ENCODE assay signal across 8 cellular contexts in the genomic region with DNA sequence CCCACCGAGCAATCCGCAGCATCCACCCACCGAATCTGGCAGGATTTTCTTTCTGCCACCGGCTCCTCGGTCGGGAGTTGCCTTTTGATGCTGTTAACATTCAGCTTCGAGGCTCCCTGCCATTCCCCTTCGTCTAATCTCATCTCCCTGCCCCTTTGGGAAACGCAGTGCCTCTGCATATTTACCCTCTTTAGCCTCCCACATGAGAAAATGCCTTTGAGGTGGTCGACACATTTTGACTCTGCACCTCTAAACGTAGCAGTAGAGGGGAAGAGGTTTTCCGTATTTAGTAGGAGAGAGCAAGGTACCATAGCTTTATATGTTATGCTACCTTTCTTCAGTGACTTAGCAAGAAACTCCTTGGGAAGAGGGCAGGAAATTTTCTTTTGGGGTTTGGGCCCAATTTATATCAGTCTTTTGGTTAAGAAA. TPM values are rescaled to one million over a fixed set of nuclear protein-coding genes. Genes with fewer than 3 reads are reported as not detected.
A peak's percentile ranks its signal among the peaks of the same experiment; 100 is the strongest.
DNase-seq lines count a peak whose midpoint lies in the region; ATAC-seq lines count a peak whose summit lies in the region.

No MANE protein-coding gene starts in this region.

- H3K4me1 Mint-ChIP-seq in activated CD4-positive, alpha-beta memory T cell treated with anti-CD3 and anti-CD28 coated beads, Interleukin-2, amount 10 ng/mL, durations not matched to agents 7 days and 5 days = peaks cover 39% of the 10 kb centered on the region

- DNase-seq in activated T-cell treated with anti-CD3 and anti-CD28 coated beads for 48 hours (ENCODE audit: low read depth) = peak; percentile 6
- no peak for DNase-seq in activated T-cell treated with anti-CD3 and anti-CD28 coated beads, Interleukin-2, amount 50 U/mL, for 1 hour
- DNase-seq in activated CD4-positive, alpha-beta memory T cell treated with anti-CD3 and anti-CD28 coated beads, Interleukin-2, amount 10 ng/mL, durations not matched to agents 7 days and 5 days = no peak
- DNase-seq in globus pallidus (ENCODE audit: low spot score) = peak; percentile 37
- DNase-seq in NCI-H2196 treated with DMSO at 0.1 percent for 48 hours (lab: John Stamatoyannopoulos, UW; ENCODE audit: unreplicated experiment) = no peak

- POLR2A ChIA-PET in activated CD4-positive, alpha-beta memory T cell treated with anti-CD3 and anti-CD28 coated beads, Interleukin-2, amount 10 ng/mL, durations not matched to agents 7 days and 5 days (lab: Charles Lee) = interaction anchor here (1.0 to 2.8 kb wide), 7 partner anchors 59 to 702 kb away, joined by 3 to 17 read pairs (median 5); partner anchors contain the start of gene METTL16

- peaks cover 24% of the 10 kb centered on the region for H3K36me3 Mint-ChIP-seq in activated CD4-positive, alpha-beta memory T cell treated with anti-CD3 and anti-CD28 coated beads, Interleukin-2, amount 10 ng/mL, durations not matched to agents 7 days and 5 days (ENCODE audit: low read depth)

- H3K4me3 ChIP-seq in skin epidermis = peak overlapping the region; percentile 86 to 99 (median 94)

- H3K27me3 Mint-ChIP-seq in activated CD4-positive, alpha-beta memory T cell treated with anti-CD3 and anti-CD28 coated beads, Interleukin-2, amount 10 ng/mL, durations not matched to agents 7 days and 5 days = no peaks in the 10 kb centered on the region

- no peaks in the 10 kb centered on the region for H3K9me3 Mint-ChIP-seq in activated CD4-positive, alpha-beta memory T cell treated with anti-CD3 and anti-CD28 coated beads, Interleukin-2, amount 10 ng/mL, durations not matched to agents 7 days and 5 days

- peak overlapping the region; percentile 89 for H3K27ac Mint-ChIP-seq in activated CD4-positive, alpha-beta memory T cell treated with anti-CD3 and anti-CD28 coated beads, Interleukin-2, amount 10 ng/mL, durations not matched to agents 7 days and 5 days

- ATAC-seq in HG03045 (IDR thresholded peaks at IDR 0.05; ENCODE audit: unreplicated experiment) (no peak), HG03097 (IDR thresholded peaks at IDR 0.05; ENCODE audit: low FRiP score, unreplicated experiment) (no peak)

- H3K27ac ChIP-seq in skin epidermis = peak overlapping the region in 20 of 21 experiments; percentile 95 to 100 (median 98)

- peak overlapping the region; percentile 90 for H3K4me3 Mint-ChIP-seq in activated CD4-positive, alpha-beta memory T cell treated with anti-CD3 and anti-CD28 coated beads, Interleukin-2, amount 10 ng/mL, durations not matched to agents 7 days and 5 days

- CTCF ChIA-PET in activated CD4-positive, alpha-beta memory T cell treated with anti-CD3 and anti-CD28 coated beads, Interleukin-2, amount 10 ng/mL, durations not matched to agents 7 days and 5 days (lab: Charles Lee) = interaction anchor here (1.9 kb wide), 1 partner anchor 220 kb away, joined by 4 read pairs; no protein-coding TSS in a partner anchor

RNA-seq across cellular contexts. Expression of gene PAFAH1B1, which starts 1.2 kb away (rescaled TPM):
- 100 to 1,000 TPM; 183 to 186 TPM for total RNA-seq in activated CD4-positive, alpha-beta memory T cell treated with anti-CD3 and anti-CD28 coated beads, Interleukin-2, amount 10 ng/mL, durations not matched to agents 7 days and 5 days

Comparison
In these comparisons a context has a peak if more than half of its experiments do, and no peak if none do; other contexts are left out.
1. DNase-seq: peak in activated T-cell treated with anti-CD3 and anti-CD28 coated beads for 48 hours (single experiment) and globus pallidus (single experiment); none in activated T-cell treated with anti-CD3 and anti-CD28 coated beads, Interleukin-2, amount 50 U/mL, for 1 hour (single experiment), activated CD4-positive, alpha-beta memory T cell treated with anti-CD3 and anti-CD28 coated beads, Interleukin-2, amount 10 ng/mL, durations not matched to agents 7 days and 5 days (single experiment) and NCI-H2196 treated with DMSO at 0.1 percent for 48 hours (single experiment).